Comparison of ENCODE assay signal across 19 cellular contexts in the genomic region with DNA sequence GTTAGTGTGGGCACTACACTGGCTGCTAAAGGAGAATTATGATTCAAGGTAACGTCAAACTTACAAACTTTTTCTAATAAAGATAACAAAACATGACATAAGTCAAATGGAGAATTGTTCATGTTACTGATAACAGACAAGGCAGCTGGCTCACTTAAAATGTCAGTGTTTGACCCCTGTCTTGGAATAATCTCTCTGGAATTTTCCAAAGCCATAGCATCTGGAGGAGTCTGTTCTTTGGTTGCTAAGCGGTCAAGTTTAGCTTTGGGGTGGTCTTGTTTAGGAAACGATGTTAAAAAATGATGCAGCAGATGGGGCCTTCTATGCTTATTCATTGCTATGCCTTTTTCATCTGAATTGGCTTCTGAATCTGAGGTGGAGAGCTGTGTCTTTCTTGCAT.
"Had no signal": no experiment of that assay in that cellular context is flagged by ENCODE, and none has a peak within 500 bp of the region (broad histone marks: within the 10 kb centered on the region; RNA-seq: fewer than 3 reads in every experiment).

No MANE protein-coding gene starts in this region.

- H3K27me3 Mint-ChIP-seq: stimulated activated naive B cell treated with anti-CD40 and anti-IgM and Interleukin-4, amounts not matched to agents 10 μg/mL and 1 μg/mL and 100 μg/mL, for 72 hours had no signal

- H3K4me1 Mint-ChIP-seq: immature natural killer cell; stimulated activated naive B cell treated with anti-CD40 and anti-IgM and Interleukin-4, amounts not matched to agents 10 μg/mL and 1 μg/mL and 100 μg/mL, for 72 hours had no signal

- ATAC-seq: activated CD4-positive, CD25-positive, alpha-beta regulatory T cell treated with anti-CD3 and anti-CD28 coated beads, Interleukin-2, amount 50 U/mL, for 24 hours; stimulated activated naive B cell treated with anti-CD40 and anti-IgM and Interleukin-4, amounts not matched to agents 10 μg/mL and 1 μg/mL and 100 μg/mL, for 72 hours had no signal

- H3K36me3 Mint-ChIP-seq: neural progenitor cell had no signal

- H3K4me3 Mint-ChIP-seq: endodermal cell; immature natural killer cell; neural progenitor cell; stimulated activated naive B cell treated with anti-CD40 and anti-IgM and Interleukin-4, amounts not matched to agents 10 μg/mL and 1 μg/mL and 100 μg/mL, for 72 hours had no signal

- DNase-seq: activated CD4-positive, alpha-beta T cell treated with anti-CD3 and anti-CD28 coated beads, Interleukin-2, amount 50 U/mL, for 1 hour; activated naive CD4-positive, alpha-beta T cell treated with Interleukin-2 at 50 U/mL for 16 hours; activated T-cell treated with anti-CD3 and anti-CD28 coated beads for 4 hours; aorta; endodermal cell; erythroblast; foreskin fibroblast; head of caudate nucleus; immature natural killer cell; pancreas; sigmoid colon; stimulated activated CD4-positive, alpha-beta T cell treated with anti-CD3 and anti-CD28 coated beads, Interleukin-2, amount 100 ng/mL, for 48 hours; stimulated activated naive B cell treated with anti-CD40 and anti-IgM and Interleukin-4, amounts not matched to agents 10 μg/mL and 1 μg/mL and 100 μg/mL, for 72 hours; T-helper 1 cell; T1000; thyroid gland had no signal

- H3K9me3 Mint-ChIP-seq: endodermal cell; immature natural killer cell; neural progenitor cell; stimulated activated naive B cell treated with anti-CD40 and anti-IgM and Interleukin-4, amounts not matched to agents 10 μg/mL and 1 μg/mL and 100 μg/mL, for 72 hours had no signal

- H3K4me3 ChIP-seq: lung, neural progenitor cell, pancreas, sigmoid colon, thyroid gland had no signal

- H3K27ac Mint-ChIP-seq: endodermal cell; neural progenitor cell; stimulated activated naive B cell treated with anti-CD40 and anti-IgM and Interleukin-4, amounts not matched to agents 10 μg/mL and 1 μg/mL and 100 μg/mL, for 72 hours had no signal

- H3K4me1 ChIP-seq: pancreas, sigmoid colon, thyroid gland had no signal

- H3K36me3 ChIP-seq: neural progenitor cell, pancreas had no signal

- H3K9me3 ChIP-seq: pancreas, sigmoid colon, thyroid gland had no signal

- H3K27me3 ChIP-seq: neural progenitor cell, pancreas, sigmoid colon, thyroid gland had no signal

- H3K27ac ChIP-seq: neural progenitor cell, pancreas, sigmoid colon, thyroid gland had no signal
